In genomic region chr12:64737539-64737938, GRCh38 we compare ENCODE assay signal across 9 cellular contexts.
DNase-seq lines count a peak whose midpoint lies in the region; ATAC-seq and TF ChIP-seq lines count a peak whose summit lies in the region.
"Had no signal": no experiment of that assay in that cellular context is flagged by ENCODE, and none has a peak within 500 bp of the region (broad histone marks: within the 10 kb centered on the region; RNA-seq: fewer than 3 reads in every experiment).

No MANE protein-coding gene starts in this region.

- ATAC-seq in HG03039 (IDR thresholded peaks at IDR 0.05; ENCODE audit: unreplicated experiment), result no peak
- ATAC-seq: psoas muscle had no signal

- POLR2A ChIA-PET in RWPE1 (lab: Yijun Ruan, JAX; ENCODE audit: low non-redundant PET), result no interaction called here

- peak; percentile 43 for DNase-seq in activated naive CD4-positive, alpha-beta T cell treated with Interleukin-2 at 50 U/mL for 16 hours
- no peak for DNase-seq in activated naive CD4-positive, alpha-beta T cell (lab: John Stamatoyannopoulos, UW)
- DNase-seq in RPMI8226 (peak; percentile 70), RWPE1 (ENCODE audit: low spot score) (no peak), OCI-M1 (lab: John Stamatoyannopoulos, UW) (no peak)
- DNase-seq in activated naive CD4-positive, alpha-beta T cell treated with anti-CD3 and anti-CD28 coated beads, Interleukin-2, amount 50 U/mL, for 16 hours, result peak; percentile 42
- peak; percentile 24 for DNase-seq in stimulated activated CD4-positive, alpha-beta T cell treated with anti-CD3 and anti-CD28 coated beads, Interleukin-4, amount 100 ng/mL, for 24 hours
- DNase-seq: psoas muscle had no signal

- no peak for TF ChIP-seq CTCF in RWPE1 (conservative IDR thresholded peaks at IDR 0.05; ENCODE audit: low read depth)

- CTCF ChIA-PET in RWPE1 (lab: Yijun Ruan, JAX), result no interaction called here

- H3K27ac ChIP-seq in RWPE1, result no peak overlapping the region
- H3K27ac ChIP-seq: psoas muscle had no signal

Comparison
In these comparisons a context has a peak if more than half of its experiments do, and no peak if none do; other contexts are left out.
1. DNase-seq: peak in activated naive CD4-positive, alpha-beta T cell treated with Interleukin-2 at 50 U/mL for 16 hours (single experiment), RPMI8226 (single experiment), activated naive CD4-positive, alpha-beta T cell treated with anti-CD3 and anti-CD28 coated beads, Interleukin-2, amount 50 U/mL, for 16 hours (single experiment) and stimulated activated CD4-positive, alpha-beta T cell treated with anti-CD3 and anti-CD28 coated beads, Interleukin-4, amount 100 ng/mL, for 24 hours (single experiment); none in activated naive CD4-positive, alpha-beta T cell (0 of 4), RWPE1 (single experiment) and OCI-M1 (single experiment).